11 cellular contexts compared by ENCODE assay signal in the genomic region with DNA sequence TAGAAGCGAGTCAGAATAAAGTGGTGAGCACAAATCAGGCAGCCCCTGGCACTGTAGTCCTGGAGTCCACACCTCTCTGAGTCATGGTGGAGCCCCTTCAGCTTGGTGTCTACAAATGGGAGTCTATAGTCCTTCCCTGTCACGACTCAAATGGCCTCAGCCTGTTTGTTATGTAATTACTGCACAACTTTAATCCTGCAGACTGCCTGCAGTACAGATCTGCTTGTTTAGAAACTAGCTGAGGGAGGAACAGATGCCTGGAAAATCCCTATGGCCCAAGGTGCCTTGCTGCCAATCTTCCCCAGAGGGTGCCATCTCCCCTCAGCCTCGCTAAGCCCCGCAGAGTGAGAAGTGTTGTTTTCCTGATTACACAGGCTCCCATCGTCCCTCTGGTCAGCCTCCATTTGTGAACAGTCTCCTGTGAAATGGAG. TPM values are rescaled to one million over a fixed set of nuclear protein-coding genes. Genes with fewer than 3 reads are reported as not detected.
DNase-seq lines count a peak whose midpoint lies in the region; ATAC-seq and TF ChIP-seq lines count a peak whose summit lies in the region.
"Had no signal": no experiment of that assay in that cellular context is flagged by ENCODE, and none has a peak within 500 bp of the region (broad histone marks: within the 10 kb centered on the region; RNA-seq: fewer than 3 reads in every experiment).

No MANE protein-coding gene starts in this region.

- H3K4me3 ChIP-seq in breast epithelium (no peak overlapping the region), uterus (no peak overlapping the region), HAP-1 (no peak overlapping the region)
- H3K4me3 ChIP-seq: adrenal gland had no signal

- in situ Hi-C loops in HAP-1 (cut with MboI; ENCODE audit: low sequenced_read_pairs) = no loop called here

- no peaks in the 10 kb centered on the region for H3K36me3 ChIP-seq in breast epithelium
- H3K36me3 ChIP-seq in uterus = no peaks in the 10 kb centered on the region
- peaks cover 36% of the 10 kb centered on the region for H3K36me3 ChIP-seq in HAP-1 (replicated peaks)

- H3K4me1 ChIP-seq in breast epithelium = no peaks in the 10 kb centered on the region
- peaks cover 0 to 3% of the 10 kb centered on the region in 2 donors for H3K4me1 ChIP-seq in uterus
- no peaks in the 10 kb centered on the region for H3K4me1 ChIP-seq in HAP-1
- H3K4me1 ChIP-seq: adrenal gland had no signal

- POLR2A ChIA-PET in MCF 10A (lab: Yijun Ruan, JAX) = interaction anchor here (0.6 to 1.6 kb wide), 5 partner anchors 8 to 439 kb away, joined by 3 to 6 read pairs (median 5); a partner anchor contains a TSS

- H3K9me3 Mint-ChIP-seq in MCF 10A (ENCODE audit: unreplicated experiment) = peaks cover 7% of the 10 kb centered on the region
- H3K9me3 Mint-ChIP-seq in activated T-helper 17 cell treated with anti-CD3 and anti-CD28 coated beads, Interleukin-2, amount 50 U/mL, for 72 hours = no peaks in the 10 kb centered on the region

- CTCF ChIA-PET in MCF 10A (lab: Yijun Ruan, JAX) = interaction anchor here (0.6 to 9.6 kb wide), 34 partner anchors 9 to 445 kb away, joined by 3 to 241 read pairs (median 5); a partner anchor contains a TSS

- intact Hi-C loops in MCF 10A (cut with micrococcal nuclease) (loop anchor here (2.0 to 10.0 kb wide), 4 partner anchors 265 to 902 kb away; a partner anchor contains a TSS), breast epithelium (cut with DNase I; ENCODE audit: low total_unique reads) (loop anchor here (5.0 kb wide), 1 partner anchor 138 kb away; no protein-coding TSS in a partner anchor), uterus (cut with DNase I; ENCODE audit: low total_unique reads) (loop anchor here (5.0 to 10.0 kb wide), 2 partner anchors 95 to 138 kb away; a partner anchor contains a TSS)

- H3K9me3 ChIP-seq in breast epithelium (peaks cover 0 to 7% of the 10 kb centered on the region in 2 donors), uterus (no peaks in the 10 kb centered on the region), HAP-1 (no peaks in the 10 kb centered on the region)
- H3K9me3 ChIP-seq: adrenal gland had no signal

- no peak overlapping the region for H3K27ac ChIP-seq in breast epithelium
- peak overlapping the region; percentile 10 to 35 for H3K27ac ChIP-seq in uterus
- H3K27ac ChIP-seq: adrenal gland, epithelial cell of prostate had no signal

- H3K36me3 Mint-ChIP-seq in MCF 10A (ENCODE audit: insufficient read depth, unreplicated experiment) = peaks cover 28% of the 10 kb centered on the region
- peaks cover 58% of the 10 kb centered on the region for H3K36me3 Mint-ChIP-seq in activated T-helper 17 cell treated with anti-CD3 and anti-CD28 coated beads, Interleukin-2, amount 50 U/mL, for 72 hours (ENCODE audit: low read depth)

- TF ChIP-seq POLR2A in breast epithelium (IDR thresholded peaks at IDR 0.05) = no peak
- TF ChIP-seq POLR2A in uterus (IDR thresholded peaks at IDR 0.05) = no peak

- no peak overlapping the region for H3K4me3 Mint-ChIP-seq in MCF 10A (ENCODE audit: unreplicated experiment)
- H3K4me3 Mint-ChIP-seq in activated T-helper 17 cell treated with anti-CD3 and anti-CD28 coated beads, Interleukin-2, amount 50 U/mL, for 72 hours = no peak overlapping the region
- H3K4me3 Mint-ChIP-seq: B cell had no signal

- H3K27me3 ChIP-seq in breast epithelium (no peaks in the 10 kb centered on the region), uterus (no peaks in the 10 kb centered on the region), HAP-1 (ENCODE audit: low read depth) (no peaks in the 10 kb centered on the region)
- H3K27me3 ChIP-seq: adrenal gland had no signal

- TF ChIP-seq CTCF in MCF 10A (IDR thresholded peaks at IDR 0.05; ENCODE audit: unreplicated experiment) (no peak), breast epithelium (IDR thresholded peaks at IDR 0.05) (no peak), uterus (IDR thresholded peaks at IDR 0.05) (no peak)

- BruUV-seq in MCF 10A (replicated peaks; lab: Mats Ljungman, UMichigan) = no TSS peak

- peaks cover 6% of the 10 kb centered on the region for H3K4me1 Mint-ChIP-seq in MCF 10A (ENCODE audit: insufficient read depth, unreplicated experiment)
- peaks cover 35% of the 10 kb centered on the region for H3K4me1 Mint-ChIP-seq in activated T-helper 17 cell treated with anti-CD3 and anti-CD28 coated beads, Interleukin-2, amount 50 U/mL, for 72 hours
- H3K4me1 Mint-ChIP-seq: B cell had no signal

- H3K27ac Mint-ChIP-seq in MCF 10A (ENCODE audit: low read depth, unreplicated experiment) = no peak overlapping the region
- no peak overlapping the region for H3K27ac Mint-ChIP-seq in activated T-helper 17 cell treated with anti-CD3 and anti-CD28 coated beads, Interleukin-2, amount 50 U/mL, for 72 hours
- H3K27ac Mint-ChIP-seq: B cell had no signal

- H3K27me3 Mint-ChIP-seq in MCF 10A (ENCODE audit: insufficient read depth, unreplicated experiment) = no peaks in the 10 kb centered on the region
- H3K27me3 Mint-ChIP-seq in activated T-helper 17 cell treated with anti-CD3 and anti-CD28 coated beads, Interleukin-2, amount 50 U/mL, for 72 hours = peaks cover 7% of the 10 kb centered on the region
- H3K27me3 Mint-ChIP-seq: B cell had no signal

- peak; percentile 10 for ATAC-seq in activated T-helper 17 cell treated with anti-CD3 and anti-CD28 coated beads, Interleukin-2, amount 50 U/mL, for 72 hours (replicated peaks)
- ATAC-seq in left lobe of liver = peak; percentile 15

- DNase-seq in MCF 10A (ENCODE audit: unreplicated experiment) (peak; percentile 14), breast epithelium (ENCODE audit: low spot score in 2 of 2) (no peak), left lobe of liver (ENCODE audit: low spot score) (no peak), uterus (no peak), HAP-1 (ENCODE audit: low spot score in 2 of 2) (no peak), ecto neural progenitor cell (ENCODE audit: low spot score) (no peak)
- no peak for DNase-seq in stimulated activated CD4-positive, alpha-beta T cell treated with anti-CD3 and anti-CD28 coated beads, Interleukin-12 subunit alpha, Interleukin-12 subunit beta, amount 100 ng/mL, for 4 hours

RNA-seq across cellular contexts. Expression of a gene that starts 3.9 kb away (rescaled TPM):
- not detected in 2 replicates for total RNA-seq in MCF 10A (2022)
- total RNA-seq in breast epithelium = 1 to 10 TPM in 2 of 3 donors, under 1 TPM in 1; 0.64 to 4.5 (median 4.3) TPM
- total RNA-seq in activated T-helper 17 cell treated with anti-CD3 and anti-CD28 coated beads, Interleukin-2, amount 50 U/mL, for 72 hours = 10 to 100 TPM; 13.7 to 25.4 TPM
- total RNA-seq in left lobe of liver = not detected
- total RNA-seq in uterus = 1 to 10 TPM in 1 of 4 donors, under 1 TPM in 2, not detected in 1; 0.48 to 8.7 (median 0.76) TPM
- total RNA-seq: B cell had no signal

RNA-seq across cellular contexts. Expression of a gene that starts 53.0 kb away (rescaled TPM):
- total RNA-seq in MCF 10A (2022) (not detected in 2 replicates), breast epithelium (not detected), left lobe of liver (0.15 TPM), uterus (under 1 TPM in 1 of 4 donors, not detected in 3; 0.14 TPM)
- under 1 TPM; 0.15 to 0.19 TPM for total RNA-seq in activated T-helper 17 cell treated with anti-CD3 and anti-CD28 coated beads, Interleukin-2, amount 50 U/mL, for 72 hours

RNA-seq across cellular contexts. Expression of a gene that starts 56.3 kb away (rescaled TPM):
- 17.0 and 18.4 TPM in 2 replicates for total RNA-seq in MCF 10A (2022)
- 10 to 100 TPM; 40.7 to 48.2 (median 44.6) TPM for total RNA-seq in breast epithelium
- 10 to 100 TPM; 15.5 to 26.2 TPM for total RNA-seq in activated T-helper 17 cell treated with anti-CD3 and anti-CD28 coated beads, Interleukin-2, amount 50 U/mL, for 72 hours
- total RNA-seq in left lobe of liver = 16.2 TPM
- total RNA-seq in uterus = 10 to 100 TPM; 16.5 to 74.4 (median 27.8) TPM

Comparison
In these comparisons a context has a peak if more than half of its experiments do, and no peak if none do; other contexts are left out.
1. H3K27ac ChIP-seq: peak in uterus (2 of 2); none in breast epithelium (0 of 2).